Comparison of ENCODE assay signal across 14 cellular contexts in the genomic region with DNA sequence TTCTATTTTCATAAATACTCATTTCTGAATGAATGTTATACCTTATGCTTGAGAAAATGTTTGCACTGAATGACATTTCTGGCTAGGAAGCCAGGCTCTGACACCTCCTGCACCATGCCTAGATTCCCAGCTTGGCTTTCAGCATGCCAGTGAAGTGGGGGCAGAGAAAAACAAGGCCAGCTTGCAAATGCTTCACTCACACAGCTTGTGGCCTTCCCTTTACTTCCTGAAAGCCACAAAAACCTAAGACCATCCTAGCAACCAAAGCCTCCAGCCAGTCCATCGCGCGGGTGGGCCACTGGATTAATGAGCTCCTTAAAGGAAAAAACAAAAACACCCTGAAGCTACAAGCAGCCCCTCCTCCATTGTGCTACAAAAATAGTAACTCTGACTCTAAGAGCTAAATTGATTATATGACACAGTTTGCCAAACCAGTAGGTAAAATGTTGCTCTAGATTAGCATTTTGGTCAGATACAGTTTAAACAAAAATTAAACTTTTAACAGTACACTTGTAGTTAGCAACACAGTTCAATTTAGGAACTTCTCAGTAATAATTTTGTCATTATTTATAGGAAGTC.
A peak's percentile ranks its signal among the peaks of the same experiment; 100 is the strongest.
DNase-seq lines count a peak whose midpoint lies in the region; TF ChIP-seq lines count a peak whose summit lies in the region.
"Had no signal": no experiment of that assay in that cellular context is flagged by ENCODE, and none has a peak within 500 bp of the region (broad histone marks: within the 10 kb centered on the region; RNA-seq: fewer than 3 reads in every experiment).

No MANE protein-coding gene starts in this region.

- H3K36me3 Mint-ChIP-seq in CD4-positive, alpha-beta memory T cell, result no peaks in the 10 kb centered on the region
- H3K36me3 Mint-ChIP-seq in mesothelial cell of epicardium, result no peaks in the 10 kb centered on the region
- H3K36me3 Mint-ChIP-seq: immature natural killer cell had no signal

- H3K4me1 Mint-ChIP-seq in CD4-positive, alpha-beta memory T cell, result peaks cover 9 to 40% (median 11%) of the 10 kb centered on the region in 4 donors
- peaks cover 20% of the 10 kb centered on the region for H3K4me1 Mint-ChIP-seq in mesothelial cell of epicardium

- no peak overlapping the region for H2BK5ac ChIP-seq in mesendoderm (ENCODE audit: low read length)

- peaks cover 39% of the 10 kb centered on the region for H4K20me1 ChIP-seq in MM.1S (ENCODE audit: insufficient read depth, low read length)

- peak overlapping the region; percentile 8 for H2BK15ac ChIP-seq in mesendoderm (replicated peaks; ENCODE audit: low read depth)

- H2BK120ac ChIP-seq in mesendoderm (ENCODE audit: low read depth, low read length), result no peak overlapping the region

- H3K4me2 ChIP-seq in mesendoderm (ENCODE audit: low read length) (no peak overlapping the region), MM.1S (ENCODE audit: low read depth, low read length) (no peak overlapping the region)

- H3K4me1 ChIP-seq in mesendoderm (ENCODE audit: control insufficient read depth, low read depth, low read length) (peaks cover 32% of the 10 kb centered on the region), MM.1S (ENCODE audit: low read length) (no peaks in the 10 kb centered on the region)
- H3K4me1 ChIP-seq in CD4-positive, alpha-beta memory T cell (ENCODE audit: insufficient read depth, low read length), result peaks cover 6% of the 10 kb centered on the region

- no peak overlapping the region for H2AFZ ChIP-seq in MM.1S (ENCODE audit: low read length)

- no peak overlapping the region for H3K4me3 Mint-ChIP-seq in CD4-positive, alpha-beta memory T cell
- H3K4me3 Mint-ChIP-seq in mesothelial cell of epicardium, result no peak overlapping the region
- H3K4me3 Mint-ChIP-seq: CD4-positive, alpha-beta T cell; immature natural killer cell had no signal

- H4K5ac ChIP-seq in mesendoderm (ENCODE audit: low read length), result no peak overlapping the region

- H3K27me3 Mint-ChIP-seq in CD4-positive, alpha-beta memory T cell, result no peaks in the 10 kb centered on the region
- no peaks in the 10 kb centered on the region for H3K27me3 Mint-ChIP-seq in mesothelial cell of epicardium (ENCODE audit: low read depth)
- H3K27me3 Mint-ChIP-seq: CD4-positive, alpha-beta T cell had no signal

- no peak overlapping the region for H3K27ac Mint-ChIP-seq in CD4-positive, alpha-beta memory T cell
- no peak overlapping the region for H3K27ac Mint-ChIP-seq in mesothelial cell of epicardium
- H3K27ac Mint-ChIP-seq: CD4-positive, alpha-beta T cell; immature natural killer cell had no signal

- TF ChIP-seq CTCF in mesothelial cell of epicardium (IDR thresholded peaks at IDR 0.05; ENCODE audit: unreplicated experiment) (no peak), MM.1S (IDR thresholded peaks at IDR 0.05; ENCODE audit: low read length) (no peak)

- no peaks in the 10 kb centered on the region for H3K9me3 ChIP-seq in CD4-positive, alpha-beta memory T cell (ENCODE audit: control insufficient read depth in 1 of 2, low read length in 2 of 2)
- H3K9me3 ChIP-seq in MM.1S (replicated peaks; ENCODE audit: insufficient read depth, low read length), result no peaks in the 10 kb centered on the region

- no peak overlapping the region for H4K8ac ChIP-seq in mesendoderm (ENCODE audit: low read depth, low read length)

- CTCF ChIA-PET in CD4-positive, alpha-beta memory T cell (lab: Charles Lee; ENCODE audit: partially characterized antibody), result interaction anchor here (1.0 to 1.2 kb wide), 3 partner anchors 12 to 279 kb away, joined by 3 to 4 read pairs (median 3); no protein-coding TSS in a partner anchor

- no peak overlapping the region for H3K9ac ChIP-seq in mesendoderm (ENCODE audit: low read length)
- no peak overlapping the region for H3K9ac ChIP-seq in MM.1S (ENCODE audit: low read length)

- no peaks in the 10 kb centered on the region for H3F3A ChIP-seq in MM.1S (ENCODE audit: insufficient read depth, low read length)

- no peak overlapping the region for H3K4ac ChIP-seq in mesendoderm (ENCODE audit: low read depth, low read length)

- POLR2A ChIA-PET in CD4-positive, alpha-beta memory T cell (lab: Charles Lee; ENCODE audit: partially characterized antibody), result interaction anchor here (1.3 kb wide), 2 partner anchors 11 to 20 kb away, joined by 3 to 5 read pairs; no protein-coding TSS in a partner anchor

- no peaks in the 10 kb centered on the region for H3K9me3 Mint-ChIP-seq in CD4-positive, alpha-beta memory T cell
- H3K9me3 Mint-ChIP-seq in mesothelial cell of epicardium, result no peaks in the 10 kb centered on the region
- H3K9me3 Mint-ChIP-seq: CD4-positive, alpha-beta T cell; immature natural killer cell had no signal

- H3K36me3 ChIP-seq in mesendoderm (ENCODE audit: control insufficient read depth, insufficient read depth, low read length) (no peaks in the 10 kb centered on the region), MM.1S (replicated peaks; ENCODE audit: insufficient read depth, low read length) (no peaks in the 10 kb centered on the region)
- no peaks in the 10 kb centered on the region for H3K36me3 ChIP-seq in CD4-positive, alpha-beta memory T cell (ENCODE audit: insufficient read depth, low read length)

- H3K23ac ChIP-seq in mesendoderm (ENCODE audit: low read length), result no peak overlapping the region

- H2AK5ac ChIP-seq in mesendoderm (ENCODE audit: low read length), result no peak overlapping the region

- DNase-seq in RPMI7951 (ENCODE audit: low read depth) (peak; percentile 39), globus pallidus (ENCODE audit: low spot score) (peak; percentile 48), mesendoderm (peak; percentile 80), mesothelial cell of epicardium (ENCODE audit: low spot score in 2 of 2, unreplicated experiment in 2 of 2) (no peak), MM.1S (no peak), putamen (ENCODE audit: low spot score) (no peak)
- DNase-seq in CD4-positive, alpha-beta memory T cell, result no peak
- DNase-seq: activated naive CD4-positive, alpha-beta T cell treated with anti-CD3 and anti-CD28 coated beads, Interleukin-2, amount 50 U/mL, for 16 hours; CD4-positive, alpha-beta T cell; GDM1; GOT3; immature natural killer cell; NCI-H2029 had no signal

- H3K79me2 ChIP-seq in mesendoderm (ENCODE audit: control insufficient read depth, insufficient read depth, low read length) (peaks cover 50% of the 10 kb centered on the region), MM.1S (ENCODE audit: low read length) (peaks cover 100% of the 10 kb centered on the region)

- no peaks in the 10 kb centered on the region for H3K9me2 ChIP-seq in MM.1S (replicated peaks; ENCODE audit: insufficient read depth, low read length)

- H3K4me3 ChIP-seq in mesendoderm (ENCODE audit: low read length) (no peak overlapping the region), MM.1S (ENCODE audit: low read length) (no peak overlapping the region)
- H3K4me3 ChIP-seq in CD4-positive, alpha-beta memory T cell (ENCODE audit: low read length in 2 of 2), result no peak overlapping the region

- no peak overlapping the region for H3K56ac ChIP-seq in mesendoderm (ENCODE audit: low read length)

- peaks cover 12% of the 10 kb centered on the region for H3K79me1 ChIP-seq in mesendoderm (ENCODE audit: low read length)

- intact Hi-C loops in CD4-positive, alpha-beta memory T cell (cut with micrococcal nuclease), result no loop called here

- H3K18ac ChIP-seq in mesendoderm (ENCODE audit: low read length), result peak overlapping the region; percentile 8

- H3K27me3 ChIP-seq in mesendoderm (ENCODE audit: insufficient read depth, low read length, poor library complexity) (no peaks in the 10 kb centered on the region), MM.1S (replicated peaks; ENCODE audit: insufficient read depth, low read length) (no peaks in the 10 kb centered on the region)
- H3K27me3 ChIP-seq in CD4-positive, alpha-beta memory T cell (ENCODE audit: insufficient read depth, low read length), result no peaks in the 10 kb centered on the region

- H3K27ac ChIP-seq in mesendoderm (ENCODE audit: low read depth, low read length) (no peak overlapping the region), MM.1S (ENCODE audit: low read length) (no peak overlapping the region)
- H3K27ac ChIP-seq in CD4-positive, alpha-beta memory T cell (ENCODE audit: low read depth, low read length), result no peak overlapping the region
- H3K27ac ChIP-seq: VCaP had no signal

- no CpG with 5 or more reads among the region's 3 CpGs for WGBS in mesendoderm (ENCODE audit: extremely low coverage, insufficient coverage, low lambda C conversion rate)

Comparison
In these comparisons a context has a peak if more than half of its experiments do, and no peak if none do; other contexts are left out.
1. DNase-seq: peak in RPMI7951 (single experiment), globus pallidus (single experiment) and mesendoderm (single experiment); none in CD4-positive, alpha-beta memory T cell (0 of 5), mesothelial cell of epicardium (0 of 2), MM.1S (single experiment) and putamen (single experiment).